ENCODE assay signal across 2 cellular contexts in the genomic region with DNA sequence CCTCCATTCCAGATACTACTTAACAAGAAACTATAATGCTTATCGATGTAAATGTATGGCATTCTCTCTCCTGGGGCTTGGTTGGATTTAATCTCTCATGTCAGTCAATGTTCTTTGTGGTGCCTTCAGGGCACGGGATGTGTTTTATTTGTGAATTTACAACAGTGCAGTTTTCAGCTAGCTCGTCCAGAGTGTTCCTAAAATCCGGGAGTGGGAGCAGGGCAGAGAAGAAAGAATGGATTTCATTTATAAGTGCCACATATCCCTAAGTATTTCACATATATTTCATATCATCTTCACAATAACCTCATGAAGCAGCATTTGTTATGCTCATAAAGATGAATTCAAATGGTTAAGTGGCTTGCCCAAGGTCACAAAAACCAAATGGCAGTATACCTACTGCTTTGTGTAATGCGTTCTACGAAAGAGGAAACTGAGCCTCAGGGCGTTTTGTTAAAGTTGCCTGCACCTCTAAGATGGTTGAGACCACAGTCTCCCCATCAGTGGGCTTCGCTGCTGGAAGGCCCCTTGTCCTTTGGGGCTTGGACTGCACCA.
TF ChIP-seq lines count a peak whose summit lies in the region.

No MANE protein-coding gene starts in this region.

TF ChIP-seq in A549, 52 proteins besides CTCF, POLR2A, EP300 and RAD21 (continued from another document):
- TF ChIP-seq, protein P1, sequence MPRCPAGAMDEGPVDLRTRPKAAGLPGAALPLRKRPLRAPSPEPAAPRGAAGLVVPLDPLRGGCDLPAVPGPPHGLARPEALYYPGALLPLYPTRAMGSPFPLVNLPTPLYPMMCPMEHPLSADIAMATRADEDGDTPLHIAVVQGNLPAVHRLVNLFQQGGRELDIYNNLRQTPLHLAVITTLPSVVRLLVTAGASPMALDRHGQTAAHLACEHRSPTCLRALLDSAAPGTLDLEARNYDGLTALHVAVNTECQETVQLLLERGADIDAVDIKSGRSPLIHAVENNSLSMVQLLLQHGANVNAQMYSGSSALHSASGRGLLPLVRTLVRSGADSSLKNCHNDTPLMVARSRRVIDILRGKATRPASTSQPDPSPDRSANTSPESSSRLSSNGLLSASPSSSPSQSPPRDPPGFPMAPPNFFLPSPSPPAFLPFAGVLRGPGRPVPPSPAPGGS (IDR thresholded peaks at IDR 0.05) = no peak
- TF ChIP-seq, protein P2, sequence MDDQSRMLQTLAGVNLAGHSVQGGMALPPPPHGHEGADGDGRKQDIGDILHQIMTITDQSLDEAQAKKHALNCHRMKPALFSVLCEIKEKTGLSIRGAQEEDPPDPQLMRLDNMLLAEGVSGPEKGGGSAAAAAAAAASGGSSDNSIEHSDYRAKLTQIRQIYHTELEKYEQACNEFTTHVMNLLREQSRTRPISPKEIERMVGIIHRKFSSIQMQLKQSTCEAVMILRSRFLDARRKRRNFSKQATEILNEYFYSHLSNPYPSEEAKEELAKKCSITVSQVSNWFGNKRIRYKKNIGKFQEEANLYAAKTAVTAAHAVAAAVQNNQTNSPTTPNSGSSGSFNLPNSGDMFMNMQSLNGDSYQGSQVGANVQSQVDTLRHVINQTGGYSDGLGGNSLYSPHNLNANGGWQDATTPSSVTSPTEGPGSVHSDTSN (IDR thresholded peaks at IDR 0.05) = no peak

TF ChIP-seq in HepG2, 621 proteins besides CTCF, POLR2A, EP300 and RAD21 (continued from another document):
- TF ChIP-seq NONO (IDR thresholded peaks at IDR 0.05) (no peak), NONO (CRISPR knock-in tag; conservative IDR thresholded peaks at IDR 0.05) (0 out of 2 replicates have a peak, but pooled peaks have one; percentile 7), NFIB (CRISPR knock-in tag; IDR thresholded peaks at IDR 0.05; ENCODE audit: borderline replicate concordance) (0 out of 2 replicates have a peak, but pooled peaks have one; percentile 58), BCL6 (CRISPR knock-in tag; IDR thresholded peaks at IDR 0.05) (peak; percentile 38), GATA4 (IDR thresholded peaks at IDR 0.05; ENCODE audit: borderline replicate concordance, low read depth) (0 out of 2 replicates have a peak, but pooled peaks have one; percentile 2), PHB2 (IDR thresholded peaks at IDR 0.05; ENCODE audit: partially characterized antibody) (no peak), MED8 (CRISPR knock-in tag; IDR thresholded peaks at IDR 0.05; ENCODE audit: insufficient replicate concordance) (peak; percentile 20), BRCA1 (CRISPR knock-in tag; IDR thresholded peaks at IDR 0.05) (no peak), ARID2 (CRISPR knock-in tag; IDR thresholded peaks at IDR 0.05; ENCODE audit: borderline replicate concordance) (peak; percentile 13; the same call in 1 of the 2 replicates), ZNF333 (CRISPR knock-in tag; IDR thresholded peaks at IDR 0.05; ENCODE audit: borderline replicate concordance) (no peak)
- TF ChIP-seq, protein P3, sequence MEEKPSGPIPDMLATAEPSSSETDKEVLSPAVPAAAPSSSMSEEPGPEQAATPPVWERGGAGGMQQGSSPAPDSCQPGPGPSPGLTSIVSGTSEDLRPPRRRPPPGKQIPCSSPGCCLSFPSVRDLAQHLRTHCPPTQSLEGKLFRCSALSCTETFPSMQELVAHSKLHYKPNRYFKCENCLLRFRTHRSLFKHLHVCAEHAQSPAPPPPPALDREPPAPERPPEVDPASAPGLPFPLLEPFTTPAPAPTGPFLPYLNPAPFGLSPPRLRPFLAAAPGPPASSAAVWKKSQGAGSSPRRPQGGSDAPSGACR (CRISPR knock-in tag; IDR thresholded peaks at IDR 0.05) = no peak
